4 cellular contexts compared by ENCODE assay signal in the genomic region with DNA sequence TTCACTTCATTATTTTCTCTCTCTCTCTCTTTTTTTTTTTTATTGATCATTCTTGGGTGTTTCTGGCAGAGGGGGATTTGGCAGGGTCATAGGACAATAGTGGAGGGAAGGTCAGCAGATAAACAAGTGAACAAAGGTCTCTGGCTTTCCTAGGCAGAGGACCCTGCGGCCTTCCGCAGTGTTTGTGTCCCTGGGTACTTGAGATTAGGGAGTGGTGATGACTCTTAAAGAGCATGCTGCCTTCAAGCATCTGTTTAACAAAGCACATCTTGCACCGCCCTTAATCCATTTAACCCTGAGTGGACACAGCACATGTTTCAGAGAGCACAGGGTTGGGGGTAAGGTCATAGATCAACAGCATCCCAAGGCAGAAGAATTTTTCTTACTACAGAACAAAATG. TPM values are rescaled to one million over a fixed set of nuclear protein-coding genes. Genes with fewer than 3 reads are reported as not detected.
"Had no signal": no experiment of that assay in that cellular context is flagged by ENCODE, and none has a peak within 500 bp of the region (broad histone marks: within the 10 kb centered on the region; RNA-seq: fewer than 3 reads in every experiment).

No MANE protein-coding gene starts in this region.

RNA-seq across cellular contexts. Expression of a gene that starts 42.1 kb away (rescaled TPM):
- total RNA-seq: LHCN-M2, M059J, MCF 10A, NCI-H460 had no signal

RNA-seq across cellular contexts. Expression of a gene that starts 53.1 kb away (rescaled TPM):
- total RNA-seq: MCF 10A, NCI-H460 had no signal
